Comparison of ENCODE assay signal across 1 cellular context in genomic region chr22:36864454-36865215, GRCh38.
TF ChIP-seq lines count a peak whose summit lies in the region.

No MANE protein-coding gene starts in this region.

TF ChIP-seq in GM12878, 131 proteins besides CTCF, POLR2A, EP300 and RAD21:
- no peak for TF ChIP-seq PAX8 (IDR thresholded peaks at IDR 0.05)
- peak; percentile 55; the same call in 1 of the 2 replicates for TF ChIP-seq SPI1 (IDR thresholded peaks at IDR 0.05; ENCODE audit: borderline replicate concordance, insufficient read depth, low read depth, low read length)
